In the genomic region with DNA sequence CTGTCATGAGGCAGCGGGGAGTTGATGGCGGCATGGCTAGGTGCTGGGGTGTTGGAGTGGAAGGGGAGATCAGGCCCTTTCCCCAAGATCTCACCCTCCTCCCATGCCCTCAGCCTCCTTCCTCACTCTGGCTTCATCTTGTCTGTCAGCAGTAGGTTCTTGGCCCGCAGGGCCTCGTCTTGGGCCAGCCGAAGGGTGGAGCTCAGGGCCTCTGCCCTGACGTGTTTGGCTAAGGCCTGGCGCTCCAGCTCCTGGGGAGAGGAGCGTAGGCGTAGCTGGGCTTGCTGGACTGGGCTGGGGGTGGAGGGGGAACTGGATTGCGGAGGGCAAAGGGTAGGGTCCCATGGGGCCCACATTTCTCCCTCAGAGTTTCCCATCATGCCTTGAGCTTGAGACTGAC, we compare ENCODE assay signal across 2 cellular contexts.
TF ChIP-seq lines count a peak whose summit lies in the region.

No MANE protein-coding gene starts in this region.

TF ChIP-seq in A549, 52 proteins besides CTCF, POLR2A, EP300 and RAD21:
- TF ChIP-seq RNF2 (IDR thresholded peaks at IDR 0.05; ENCODE audit: borderline replicate concordance, low read depth) (no peak), GATA3 (IDR thresholded peaks at IDR 0.05; ENCODE audit: borderline replicate concordance) (no peak), ZFP36 (IDR thresholded peaks at IDR 0.05; ENCODE audit: borderline replicate concordance, partially characterized antibody) (no peak)

TF ChIP-seq in IMR-90, 13 proteins besides CTCF, POLR2A, EP300 and RAD21:
- TF ChIP-seq, protein P1, sequence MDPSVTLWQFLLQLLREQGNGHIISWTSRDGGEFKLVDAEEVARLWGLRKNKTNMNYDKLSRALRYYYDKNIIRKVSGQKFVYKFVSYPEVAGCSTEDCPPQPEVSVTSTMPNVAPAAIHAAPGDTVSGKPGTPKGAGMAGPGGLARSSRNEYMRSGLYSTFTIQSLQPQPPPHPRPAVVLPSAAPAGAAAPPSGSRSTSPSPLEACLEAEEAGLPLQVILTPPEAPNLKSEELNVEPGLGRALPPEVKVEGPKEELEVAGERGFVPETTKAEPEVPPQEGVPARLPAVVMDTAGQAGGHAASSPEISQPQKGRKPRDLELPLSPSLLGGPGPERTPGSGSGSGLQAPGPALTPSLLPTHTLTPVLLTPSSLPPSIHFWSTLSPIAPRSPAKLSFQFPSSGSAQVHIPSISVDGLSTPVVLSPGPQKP (IDR thresholded peaks at IDR 0.05; ENCODE audit: borderline replicate concordance, low read depth, low read length): no peak
- TF ChIP-seq CEBPB (IDR thresholded peaks at IDR 0.05; ENCODE audit: low read depth, low read length): no peak
- no peak for TF ChIP-seq MXI1 (IDR thresholded peaks at IDR 0.05; ENCODE audit: borderline replicate concordance, low read depth, low read length)
- TF ChIP-seq RFX5 (IDR thresholded peaks at IDR 0.05; ENCODE audit: low read depth, low read length): no peak
